In genomic region chr1:19665456-19666138, GRCh38 we compare ENCODE assay signal across 8 cellular contexts. TPM values are rescaled to one million over a fixed set of nuclear protein-coding genes. Genes with fewer than 3 reads are reported as not detected.
DNase-seq lines count a peak whose midpoint lies in the region; ATAC-seq, FAIRE-seq and TF ChIP-seq lines count a peak whose summit lies in the region.
"Had no signal": no experiment of that assay in that cellular context is flagged by ENCODE, and none has a peak within 500 bp of the region (broad histone marks: within the 10 kb centered on the region; RNA-seq: fewer than 3 reads in every experiment).

No MANE protein-coding gene starts in this region.

- peak overlapping the region; percentile 61 for H3K4me3 ChIP-seq in NT2/D1 (ENCODE audit: insufficient read length, low read depth)
- H3K4me3 ChIP-seq in ectodermal cell (ENCODE audit: insufficient read depth, low read depth, low read length): peak overlapping the region; percentile 0

- no peak overlapping the region for H3K27ac ChIP-seq in ectodermal cell (ENCODE audit: insufficient read depth, low read depth, low read length, poor library complexity, severe bottlenecking)

- H3K9me3 Mint-ChIP-seq in nephron progenitor cell: peaks cover 4% of the 10 kb centered on the region

- H3K9me3 ChIP-seq in ES-I3 (ENCODE audit: control insufficient read depth, insufficient read depth, low read length) (no peaks in the 10 kb centered on the region), NT2/D1 (ENCODE audit: insufficient read depth, low read length) (no peaks in the 10 kb centered on the region), ectodermal cell (ENCODE audit: control insufficient read depth, low read length) (no peaks in the 10 kb centered on the region)

- no peak for FAIRE-seq in D721Med (lab: Jason Lieb, UNC)
- FAIRE-seq: endometrium had no signal

- no peak for DNase-seq in NT2/D1 (ENCODE audit: low read depth, low spot score)
- peak; percentile 41 for DNase-seq in nephron progenitor cell
- no peak for DNase-seq in D721Med (ENCODE audit: insufficient read length, low spot score)

- H3K4me1 Mint-ChIP-seq in nephron progenitor cell: no peaks in the 10 kb centered on the region

- peak overlapping the region; percentile 59; the same call in 1 of the 2 replicates for H3K9ac ChIP-seq in ES-I3 (ENCODE audit: low read depth, low read length)
- peak overlapping the region; percentile 74 for H3K9ac ChIP-seq in NT2/D1 (ENCODE audit: insufficient read length, low read depth)

- no peak for ATAC-seq in HG03442 (IDR thresholded peaks at IDR 0.05; ENCODE audit: unreplicated experiment)
- ATAC-seq in HG02973 (IDR thresholded peaks at IDR 0.05; ENCODE audit: unreplicated experiment): no peak

- H3K36me3 ChIP-seq in ES-I3 (ENCODE audit: insufficient read depth, low read length): no peaks in the 10 kb centered on the region
- no peaks in the 10 kb centered on the region for H3K36me3 ChIP-seq in NT2/D1 (ENCODE audit: insufficient read depth, insufficient read length, low read length)
- no peaks in the 10 kb centered on the region for H3K36me3 ChIP-seq in ectodermal cell (ENCODE audit: control insufficient read depth, insufficient read depth, low read length)

- TF ChIP-seq CTCF in nephron progenitor cell (IDR thresholded peaks at IDR 0.05): no peak
- TF ChIP-seq CTCF in D721Med (IDR thresholded peaks at IDR 0.05; ENCODE audit: insufficient read depth, missing control alignments): no peak

- H3K4me1 ChIP-seq in ES-I3 (ENCODE audit: insufficient read depth, low read length) (no peaks in the 10 kb centered on the region), NT2/D1 (ENCODE audit: insufficient read depth, insufficient read length) (no peaks in the 10 kb centered on the region), ectodermal cell (ENCODE audit: control insufficient read depth, insufficient read depth, low read length) (no peaks in the 10 kb centered on the region)

- peak overlapping the region; percentile 79 for H3K4me3 Mint-ChIP-seq in nephron progenitor cell

- H3K27me3 ChIP-seq in NT2/D1 (ENCODE audit: insufficient read depth, insufficient read length) (peaks cover 23% of the 10 kb centered on the region), ectodermal cell (ENCODE audit: control insufficient read depth, insufficient read depth, low read length, poor library complexity, severe bottlenecking) (peaks cover 66% of the 10 kb centered on the region)

- H3K27ac Mint-ChIP-seq in nephron progenitor cell: no peak overlapping the region

- peaks cover 93% of the 10 kb centered on the region for H3K27me3 Mint-ChIP-seq in nephron progenitor cell (ENCODE audit: low read depth, poor library complexity)

- WGBS in ectodermal cell, 2 experiments: 13 to 16% methylated on average over 63 of the region's 63 CpGs

- H3K36me3 Mint-ChIP-seq in nephron progenitor cell (ENCODE audit: low read depth): no peaks in the 10 kb centered on the region

RNA-seq across cellular contexts. Expression of gene HTR6, which starts 0.9 kb away (rescaled TPM):
- polyA plus RNA-seq in ectodermal cell (2013, experiment 1 of 4): not detected
- polyA plus RNA-seq in ectodermal cell (2013, experiment 2 of 4): 0.12 TPM
- not detected for polyA plus RNA-seq in ectodermal cell (2013, experiment 3 of 4)
- not detected for polyA plus RNA-seq in ectodermal cell (2013, experiment 4 of 4)

RNA-seq across cellular contexts. Expression of gene NBL1, which starts 21.5 kb away (rescaled TPM):
- polyA plus RNA-seq in ectodermal cell (2013, experiment 1 of 4): 5.8 TPM
- 7.1 TPM for polyA plus RNA-seq in ectodermal cell (2013, experiment 2 of 4)
- polyA plus RNA-seq in ectodermal cell (2013, experiment 3 of 4): 3.4 TPM
- polyA plus RNA-seq in ectodermal cell (2013, experiment 4 of 4): 3.3 TPM
